1 cellular context compared by ENCODE assay signal in the genomic region with DNA sequence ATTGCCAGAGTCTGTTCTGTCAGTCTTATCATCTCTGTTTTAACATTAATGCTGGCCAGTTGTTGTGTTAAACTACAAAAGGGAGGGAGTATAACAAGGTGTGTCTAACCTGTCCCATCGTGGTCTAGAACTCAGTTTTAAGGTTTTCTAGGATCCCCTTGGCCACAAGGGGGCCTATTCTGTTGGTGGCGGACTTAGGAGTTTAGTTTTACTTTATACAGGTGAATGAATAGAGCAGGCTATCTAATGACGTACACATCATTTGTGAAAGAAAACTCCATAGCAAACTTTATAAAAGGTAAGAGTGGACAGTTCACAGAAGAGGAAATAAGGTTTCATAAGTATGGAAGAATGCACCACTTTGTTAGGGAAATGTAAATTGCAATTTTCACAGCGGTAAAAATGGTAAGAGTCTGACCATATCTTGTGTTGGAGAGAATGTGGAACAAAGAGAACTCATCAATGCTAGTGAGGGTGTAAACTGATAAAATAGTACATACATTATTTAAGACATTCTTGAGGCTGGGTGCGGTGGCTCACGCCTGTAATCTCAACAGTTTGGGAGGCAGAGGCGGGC.
TF ChIP-seq lines count a peak whose summit lies in the region.

No MANE protein-coding gene starts in this region.

TF ChIP-seq in GM23338, 12 proteins besides CTCF, POLR2A, EP300 and RAD21 (continued from another document):
- TF ChIP-seq, protein P1, sequence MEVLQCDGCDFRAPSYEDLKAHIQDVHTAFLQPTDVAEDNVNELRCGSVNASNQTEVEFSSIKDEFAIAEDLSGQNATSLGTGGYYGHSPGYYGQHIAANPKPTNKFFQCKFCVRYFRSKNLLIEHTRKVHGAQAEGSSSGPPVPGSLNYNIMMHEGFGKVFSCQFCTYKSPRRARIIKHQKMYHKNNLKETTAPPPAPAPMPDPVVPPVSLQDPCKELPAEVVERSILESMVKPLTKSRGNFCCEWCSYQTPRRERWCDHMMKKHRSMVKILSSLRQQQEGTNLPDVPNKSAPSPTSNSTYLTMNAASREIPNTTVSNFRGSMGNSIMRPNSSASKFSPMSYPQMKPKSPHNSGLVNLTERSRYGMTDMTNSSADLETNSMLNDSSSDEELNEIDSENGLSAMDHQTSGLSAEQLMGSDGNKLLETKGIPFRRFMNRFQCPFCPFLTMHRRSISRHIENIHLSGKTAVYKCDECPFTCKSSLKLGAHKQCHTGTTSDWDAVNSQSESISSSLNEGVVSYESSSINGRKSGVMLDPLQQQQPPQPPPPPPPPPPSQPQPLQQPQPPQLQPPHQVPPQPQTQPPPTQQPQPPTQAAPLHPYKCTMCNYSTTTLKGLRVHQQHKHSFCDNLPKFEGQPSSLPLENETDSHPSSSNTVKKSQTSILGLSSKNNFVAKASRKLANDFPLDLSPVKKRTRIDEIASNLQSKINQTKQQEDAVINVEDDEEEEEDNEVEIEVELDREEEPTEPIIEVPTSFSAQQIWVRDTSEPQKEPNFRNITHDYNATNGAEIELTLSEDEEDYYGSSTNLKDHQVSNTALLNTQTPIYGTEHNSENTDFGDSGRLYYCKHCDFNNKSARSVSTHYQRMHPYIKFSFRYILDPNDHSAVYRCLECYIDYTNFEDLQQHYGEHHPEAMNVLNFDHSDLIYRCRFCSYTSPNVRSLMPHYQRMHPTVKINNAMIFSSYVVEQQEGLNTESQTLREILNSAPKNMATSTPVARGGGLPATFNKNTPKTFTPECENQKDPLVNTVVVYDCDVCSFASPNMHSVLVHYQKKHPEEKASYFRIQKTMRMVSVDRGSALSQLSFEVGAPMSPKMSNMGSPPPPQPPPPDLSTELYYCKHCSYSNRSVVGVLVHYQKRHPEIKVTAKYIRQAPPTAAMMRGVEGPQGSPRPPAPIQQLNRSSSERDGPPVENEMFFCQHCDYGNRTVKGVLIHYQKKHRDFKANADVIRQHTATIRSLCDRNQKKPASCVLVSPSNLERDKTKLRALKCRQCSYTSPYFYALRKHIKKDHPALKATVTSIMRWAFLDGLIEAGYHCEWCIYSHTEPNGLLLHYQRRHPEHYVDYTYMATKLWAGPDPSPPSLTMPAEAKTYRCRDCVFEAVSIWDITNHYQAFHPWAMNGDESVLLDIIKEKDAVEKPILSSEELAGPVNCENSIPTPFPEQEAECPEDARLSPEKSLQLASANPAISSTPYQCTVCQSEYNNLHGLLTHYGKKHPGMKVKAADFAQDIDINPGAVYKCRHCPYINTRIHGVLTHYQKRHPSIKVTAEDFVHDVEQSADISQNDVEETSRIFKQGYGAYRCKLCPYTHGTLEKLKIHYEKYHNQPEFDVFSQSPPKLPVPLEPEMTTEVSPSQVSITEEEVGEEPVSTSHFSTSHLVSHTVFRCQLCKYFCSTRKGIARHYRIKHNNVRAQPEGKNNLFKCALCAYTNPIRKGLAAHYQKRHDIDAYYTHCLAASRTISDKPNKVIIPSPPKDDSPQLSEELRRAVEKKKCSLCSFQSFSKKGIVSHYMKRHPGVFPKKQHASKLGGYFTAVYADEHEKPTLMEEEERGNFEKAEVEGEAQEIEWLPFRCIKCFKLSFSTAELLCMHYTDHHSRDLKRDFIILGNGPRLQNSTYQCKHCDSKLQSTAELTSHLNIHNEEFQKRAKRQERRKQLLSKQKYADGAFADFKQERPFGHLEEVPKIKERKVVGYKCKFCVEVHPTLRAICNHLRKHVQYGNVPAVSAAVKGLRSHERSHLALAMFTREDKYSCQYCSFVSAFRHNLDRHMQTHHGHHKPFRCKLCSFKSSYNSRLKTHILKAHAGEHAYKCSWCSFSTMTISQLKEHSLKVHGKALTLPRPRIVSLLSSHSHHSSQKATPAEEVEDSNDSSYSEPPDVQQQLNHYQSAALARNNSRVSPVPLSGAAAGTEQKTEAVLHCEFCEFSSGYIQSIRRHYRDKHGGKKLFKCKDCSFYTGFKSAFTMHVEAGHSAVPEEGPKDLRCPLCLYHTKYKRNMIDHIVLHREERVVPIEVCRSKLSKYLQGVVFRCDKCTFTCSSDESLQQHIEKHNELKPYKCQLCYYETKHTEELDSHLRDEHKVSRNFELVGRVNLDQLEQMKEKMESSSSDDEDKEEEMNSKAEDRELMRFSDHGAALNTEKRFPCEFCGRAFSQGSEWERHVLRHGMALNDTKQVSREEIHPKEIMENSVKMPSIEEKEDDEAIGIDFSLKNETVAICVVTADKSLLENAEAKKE (CRISPR knock-in tag; IDR thresholded peaks at IDR 0.05) = no peak
- TF ChIP-seq STAT1 (IDR thresholded peaks at IDR 0.05; ENCODE audit: unreplicated experiment) (no peak), EZH2phosphoT487 (IDR thresholded peaks at IDR 0.05; ENCODE audit: unreplicated experiment) (no peak), ZNF114 (CRISPR knock-in tag; IDR thresholded peaks at IDR 0.05) (no peak), CREB1 (CRISPR knock-in tag; IDR thresholded peaks at IDR 0.05; ENCODE audit: low read depth) (no peak), JUNB (IDR thresholded peaks at IDR 0.05; ENCODE audit: unreplicated experiment) (no peak), ZNF331 (CRISPR knock-in tag; IDR thresholded peaks at IDR 0.05; ENCODE audit: low read depth) (no peak), EZH2 (IDR thresholded peaks at IDR 0.05; ENCODE audit: low read depth, unreplicated experiment) (no peak), NANOG (IDR thresholded peaks at IDR 0.05; ENCODE audit: borderline replicate concordance) (no peak)
- TF ChIP-seq, protein P2, sequence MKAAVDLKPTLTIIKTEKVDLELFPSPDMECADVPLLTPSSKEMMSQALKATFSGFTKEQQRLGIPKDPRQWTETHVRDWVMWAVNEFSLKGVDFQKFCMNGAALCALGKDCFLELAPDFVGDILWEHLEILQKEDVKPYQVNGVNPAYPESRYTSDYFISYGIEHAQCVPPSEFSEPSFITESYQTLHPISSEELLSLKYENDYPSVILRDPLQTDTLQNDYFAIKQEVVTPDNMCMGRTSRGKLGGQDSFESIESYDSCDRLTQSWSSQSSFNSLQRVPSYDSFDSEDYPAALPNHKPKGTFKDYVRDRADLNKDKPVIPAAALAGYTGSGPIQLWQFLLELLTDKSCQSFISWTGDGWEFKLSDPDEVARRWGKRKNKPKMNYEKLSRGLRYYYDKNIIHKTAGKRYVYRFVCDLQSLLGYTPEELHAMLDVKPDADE (IDR thresholded peaks at IDR 0.05) = no peak
- TF ChIP-seq, protein P3, sequence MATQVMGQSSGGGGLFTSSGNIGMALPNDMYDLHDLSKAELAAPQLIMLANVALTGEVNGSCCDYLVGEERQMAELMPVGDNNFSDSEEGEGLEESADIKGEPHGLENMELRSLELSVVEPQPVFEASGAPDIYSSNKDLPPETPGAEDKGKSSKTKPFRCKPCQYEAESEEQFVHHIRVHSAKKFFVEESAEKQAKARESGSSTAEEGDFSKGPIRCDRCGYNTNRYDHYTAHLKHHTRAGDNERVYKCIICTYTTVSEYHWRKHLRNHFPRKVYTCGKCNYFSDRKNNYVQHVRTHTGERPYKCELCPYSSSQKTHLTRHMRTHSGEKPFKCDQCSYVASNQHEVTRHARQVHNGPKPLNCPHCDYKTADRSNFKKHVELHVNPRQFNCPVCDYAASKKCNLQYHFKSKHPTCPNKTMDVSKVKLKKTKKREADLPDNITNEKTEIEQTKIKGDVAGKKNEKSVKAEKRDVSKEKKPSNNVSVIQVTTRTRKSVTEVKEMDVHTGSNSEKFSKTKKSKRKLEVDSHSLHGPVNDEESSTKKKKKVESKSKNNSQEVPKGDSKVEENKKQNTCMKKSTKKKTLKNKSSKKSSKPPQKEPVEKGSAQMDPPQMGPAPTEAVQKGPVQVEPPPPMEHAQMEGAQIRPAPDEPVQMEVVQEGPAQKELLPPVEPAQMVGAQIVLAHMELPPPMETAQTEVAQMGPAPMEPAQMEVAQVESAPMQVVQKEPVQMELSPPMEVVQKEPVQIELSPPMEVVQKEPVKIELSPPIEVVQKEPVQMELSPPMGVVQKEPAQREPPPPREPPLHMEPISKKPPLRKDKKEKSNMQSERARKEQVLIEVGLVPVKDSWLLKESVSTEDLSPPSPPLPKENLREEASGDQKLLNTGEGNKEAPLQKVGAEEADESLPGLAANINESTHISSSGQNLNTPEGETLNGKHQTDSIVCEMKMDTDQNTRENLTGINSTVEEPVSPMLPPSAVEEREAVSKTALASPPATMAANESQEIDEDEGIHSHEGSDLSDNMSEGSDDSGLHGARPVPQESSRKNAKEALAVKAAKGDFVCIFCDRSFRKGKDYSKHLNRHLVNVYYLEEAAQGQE (IDR thresholded peaks at IDR 0.05; ENCODE audit: unreplicated experiment) = no peak
